ENCODE assay signal across 18 cellular contexts in genomic region chr3:126347543-126348161, GRCh38. TPM values are rescaled to one million over a fixed set of nuclear protein-coding genes. Genes with fewer than 3 reads are reported as not detected.
DNase-seq lines count a peak whose midpoint lies in the region; ATAC-seq and TF ChIP-seq lines count a peak whose summit lies in the region.
"Had no signal": no experiment of that assay in that cellular context is flagged by ENCODE, and none has a peak within 500 bp of the region (broad histone marks: within the 10 kb centered on the region; RNA-seq: fewer than 3 reads in every experiment).

No MANE protein-coding gene starts in this region.

- H3K4me3 ChIP-seq in naive thymus-derived CD4-positive, alpha-beta T cell (ENCODE audit: low read length), result no peak overlapping the region
- no peak overlapping the region for H3K4me3 ChIP-seq in testis
- no peak overlapping the region for H3K4me3 ChIP-seq in CD8-positive, alpha-beta memory T cell (ENCODE audit: low read length)
- H3K4me3 ChIP-seq: adrenal gland had no signal

- WGBS in testis, 2 donors, result 45 to 70% methylated on average over 6 to 8 of the region's 8 CpGs

- no peaks in the 10 kb centered on the region for H3K36me3 Mint-ChIP-seq in activated CD8-positive, alpha-beta memory T cell treated with anti-CD3 and anti-CD28 coated beads, Interleukin-2, amount 10 ng/mL, durations not matched to agents 7 days and 5 days
- H3K36me3 Mint-ChIP-seq in naive thymus-derived CD4-positive, alpha-beta T cell, result no peaks in the 10 kb centered on the region
- H3K36me3 Mint-ChIP-seq in CD8-positive, alpha-beta memory T cell, result no peaks in the 10 kb centered on the region
- H3K36me3 Mint-ChIP-seq: CD14-positive monocyte had no signal

- H3K4me1 ChIP-seq in naive thymus-derived CD4-positive, alpha-beta T cell (ENCODE audit: control insufficient read depth in 2 of 2, insufficient read depth in 2 of 2, low read length in 2 of 2), result no peaks in the 10 kb centered on the region
- H3K4me1 ChIP-seq in testis, result peaks cover 23% of the 10 kb centered on the region
- H3K4me1 ChIP-seq in CD8-positive, alpha-beta memory T cell (ENCODE audit: insufficient read depth, low read length), result no peaks in the 10 kb centered on the region

- H3K27ac Mint-ChIP-seq in activated CD8-positive, alpha-beta memory T cell treated with anti-CD3 and anti-CD28 coated beads, Interleukin-2, amount 10 ng/mL, durations not matched to agents 7 days and 5 days, result no peak overlapping the region
- H3K27ac Mint-ChIP-seq in naive thymus-derived CD4-positive, alpha-beta T cell, result no peak overlapping the region
- no peak overlapping the region for H3K27ac Mint-ChIP-seq in CD8-positive, alpha-beta memory T cell
- H3K27ac Mint-ChIP-seq: activated CD4-positive, alpha-beta T cell treated with anti-CD3 and anti-CD28 coated beads for 36 hours; CD14-positive monocyte; T-helper 17 cell had no signal

- H3K27me3 Mint-ChIP-seq in activated CD8-positive, alpha-beta memory T cell treated with anti-CD3 and anti-CD28 coated beads, Interleukin-2, amount 10 ng/mL, durations not matched to agents 7 days and 5 days, result no peaks in the 10 kb centered on the region
- peaks cover 0 to 4% (median 0%) of the 10 kb centered on the region in 5 donors for H3K27me3 Mint-ChIP-seq in naive thymus-derived CD4-positive, alpha-beta T cell
- peaks cover 0 to 4% of the 10 kb centered on the region in 2 donors for H3K27me3 Mint-ChIP-seq in CD8-positive, alpha-beta memory T cell
- H3K27me3 Mint-ChIP-seq: activated CD4-positive, alpha-beta T cell treated with anti-CD3 and anti-CD28 coated beads for 36 hours; T-helper 17 cell had no signal

- CTCF ChIA-PET in activated CD8-positive, alpha-beta memory T cell treated with anti-CD3 and anti-CD28 coated beads, Interleukin-2, amount 10 ng/mL, durations not matched to agents 7 days and 5 days (lab: Charles Lee), result no interaction called here
- CTCF ChIA-PET in naive thymus-derived CD4-positive, alpha-beta T cell (lab: Charles Lee), result no interaction called here
- CTCF ChIA-PET in CD8-positive, alpha-beta memory T cell (lab: Charles Lee), result no interaction called here

- H3K27ac ChIP-seq in naive thymus-derived CD4-positive, alpha-beta T cell (ENCODE audit: low read depth, low read length), result no peak overlapping the region
- peak overlapping the region in 1 of 2 donors; percentile 74 for H3K27ac ChIP-seq in testis
- H3K27ac ChIP-seq in CD8-positive, alpha-beta memory T cell (ENCODE audit: low read depth, low read length), result no peak overlapping the region
- H3K27ac ChIP-seq: epithelial cell of prostate had no signal

- no peak for ATAC-seq in activated CD8-positive, alpha-beta memory T cell treated with anti-CD3 and anti-CD28 coated beads, Interleukin-2, amount 10 ng/mL, durations not matched to agents 7 days and 5 days
- ATAC-seq in naive thymus-derived CD4-positive, alpha-beta T cell, result peak; percentile 7
- ATAC-seq in HG02885 (IDR thresholded peaks at IDR 0.05; ENCODE audit: poor library complexity, unreplicated experiment), result no peak
- ATAC-seq: activated CD4-positive, alpha-beta T cell treated with anti-CD3 and anti-CD28 coated beads for 36 hours; T-helper 17 cell had no signal

- POLR2A ChIA-PET in naive thymus-derived CD4-positive, alpha-beta T cell (lab: Charles Lee), result no interaction called here
- POLR2A ChIA-PET in CD8-positive, alpha-beta memory T cell (lab: Charles Lee), result no interaction called here

- no peaks in the 10 kb centered on the region for H3K9me3 ChIP-seq in naive thymus-derived CD4-positive, alpha-beta T cell (ENCODE audit: control insufficient read depth in 2 of 3, low read length in 3 of 3)
- no peaks in the 10 kb centered on the region for H3K9me3 ChIP-seq in testis
- no peaks in the 10 kb centered on the region for H3K9me3 ChIP-seq in CD8-positive, alpha-beta memory T cell (ENCODE audit: low read length)
- H3K9me3 ChIP-seq: adrenal gland had no signal

- no peak for TF ChIP-seq CTCF in testis (IDR thresholded peaks at IDR 0.05)

- intact Hi-C loops in naive thymus-derived CD4-positive, alpha-beta T cell (cut with micrococcal nuclease), result no loop called here
- intact Hi-C loops in testis (cut with DNase I; ENCODE audit: low total_unique reads), result no loop called here

- H3K9me3 Mint-ChIP-seq in activated CD8-positive, alpha-beta memory T cell treated with anti-CD3 and anti-CD28 coated beads, Interleukin-2, amount 10 ng/mL, durations not matched to agents 7 days and 5 days (ENCODE audit: low read depth), result no peaks in the 10 kb centered on the region
- no peaks in the 10 kb centered on the region for H3K9me3 Mint-ChIP-seq in naive thymus-derived CD4-positive, alpha-beta T cell
- H3K9me3 Mint-ChIP-seq in CD8-positive, alpha-beta memory T cell, result no peaks in the 10 kb centered on the region

- peak; percentile 26 for DNase-seq in activated CD8-positive, alpha-beta memory T cell treated with anti-CD3 and anti-CD28 coated beads, Interleukin-2, amount 50 U/mL, for 48 hours
- DNase-seq in activated CD8-positive, alpha-beta memory T cell treated with anti-CD3 and anti-CD28 coated beads, Interleukin-2, amount 10 ng/mL, durations not matched to agents 7 days and 5 days, result no peak
- DNase-seq in ecto neural progenitor cell (ENCODE audit: low spot score), result peak; percentile 23
- DNase-seq in naive thymus-derived CD4-positive, alpha-beta T cell, result peak in 2 of 9 donors; percentile 0 to 8
- peak; percentile 38 for DNase-seq in testis
- DNase-seq in CD8-positive, alpha-beta memory T cell, result no peak
- no peak for DNase-seq in cerebellum (ENCODE audit: low spot score)
- DNase-seq: activated CD4-positive, alpha-beta T cell treated with anti-CD3 and anti-CD28 coated beads for 36 hours; cerebellar nuclear complex; DND-41; KG1; T-helper 17 cell had no signal

- H3K4me3 Mint-ChIP-seq in activated CD8-positive, alpha-beta memory T cell treated with anti-CD3 and anti-CD28 coated beads, Interleukin-2, amount 10 ng/mL, durations not matched to agents 7 days and 5 days, result no peak overlapping the region
- no peak overlapping the region for H3K4me3 Mint-ChIP-seq in naive thymus-derived CD4-positive, alpha-beta T cell
- no peak overlapping the region for H3K4me3 Mint-ChIP-seq in CD8-positive, alpha-beta memory T cell
- H3K4me3 Mint-ChIP-seq: activated CD4-positive, alpha-beta T cell treated with anti-CD3 and anti-CD28 coated beads for 36 hours; CD14-positive monocyte; T-helper 17 cell had no signal

- no peaks in the 10 kb centered on the region for H3K36me3 ChIP-seq in naive thymus-derived CD4-positive, alpha-beta T cell (ENCODE audit: control insufficient read depth in 2 of 3, insufficient read depth in 3 of 3, low read length in 3 of 3)
- H3K36me3 ChIP-seq in testis (ENCODE audit: low read depth, missing control alignments), result no peaks in the 10 kb centered on the region
- H3K36me3 ChIP-seq in CD8-positive, alpha-beta memory T cell (ENCODE audit: insufficient read depth, low read length), result no peaks in the 10 kb centered on the region

- H3K27me3 ChIP-seq in naive thymus-derived CD4-positive, alpha-beta T cell (ENCODE audit: control insufficient read depth in 2 of 2, insufficient read depth in 2 of 2, low read length in 2 of 2), result no peaks in the 10 kb centered on the region
- no peaks in the 10 kb centered on the region for H3K27me3 ChIP-seq in testis
- H3K27me3 ChIP-seq in CD8-positive, alpha-beta memory T cell (ENCODE audit: insufficient read depth, low read length, poor library complexity, severe bottlenecking), result no peaks in the 10 kb centered on the region
- H3K27me3 ChIP-seq: adrenal gland had no signal

- no peak for TF ChIP-seq POLR2A in testis (IDR thresholded peaks at IDR 0.05)

- no peaks in the 10 kb centered on the region for H3K4me1 Mint-ChIP-seq in activated CD8-positive, alpha-beta memory T cell treated with anti-CD3 and anti-CD28 coated beads, Interleukin-2, amount 10 ng/mL, durations not matched to agents 7 days and 5 days
- peaks cover 0 to 3% (median 0%) of the 10 kb centered on the region in 7 donors for H3K4me1 Mint-ChIP-seq in naive thymus-derived CD4-positive, alpha-beta T cell
- H3K4me1 Mint-ChIP-seq in CD8-positive, alpha-beta memory T cell, result no peaks in the 10 kb centered on the region
- H3K4me1 Mint-ChIP-seq: activated CD4-positive, alpha-beta T cell treated with anti-CD3 and anti-CD28 coated beads for 36 hours; CD14-positive monocyte; T-helper 17 cell had no signal

RNA-seq across cellular contexts. Expression of gene KLF15, which starts 9.6 kb away (rescaled TPM):
- total RNA-seq in activated CD8-positive, alpha-beta memory T cell treated with anti-CD3 and anti-CD28 coated beads, Interleukin-2, amount 10 ng/mL, durations not matched to agents 7 days and 5 days, result not detected
- total RNA-seq in naive thymus-derived CD4-positive, alpha-beta T cell, result under 1 TPM in 2 of 5 experiments, not detected in 3; 0.57 to 0.81 TPM
- polyA plus RNA-seq in naive thymus-derived CD4-positive, alpha-beta T cell, result not detected
- total RNA-seq in testis (10 to 100 TPM; 32.0 to 36.1 TPM), cerebellum (5.3 TPM)
- 8.5 TPM for polyA plus RNA-seq in testis (ENCODE audit: insufficient read depth, low read depth, low replicate concordance)
- under 1 TPM; 0.11 to 0.18 TPM for total RNA-seq in CD8-positive, alpha-beta memory T cell
- not detected for polyA plus RNA-seq in CD8-positive, alpha-beta memory T cell
- polyA plus RNA-seq: CD14-positive monocyte had no signal

RNA-seq across cellular contexts. Expression of gene CFAP100, which starts 47.1 kb away (rescaled TPM):
- not detected for total RNA-seq in activated CD8-positive, alpha-beta memory T cell treated with anti-CD3 and anti-CD28 coated beads, Interleukin-2, amount 10 ng/mL, durations not matched to agents 7 days and 5 days
- not detected for total RNA-seq in naive thymus-derived CD4-positive, alpha-beta T cell
- polyA plus RNA-seq in naive thymus-derived CD4-positive, alpha-beta T cell, result not detected
- 10 to 100 TPM; 21.4 to 56.2 TPM for total RNA-seq in testis
- 74.2 TPM for polyA plus RNA-seq in testis (ENCODE audit: insufficient read depth, low read depth, low replicate concordance)
- total RNA-seq in CD8-positive, alpha-beta memory T cell, result not detected
- polyA plus RNA-seq in CD8-positive, alpha-beta memory T cell, result not detected
- 1.8 TPM for total RNA-seq in cerebellum
- total RNA-seq: activated CD4-positive, alpha-beta T cell treated with anti-CD3 and anti-CD28 coated beads for 36 hours; adrenal gland; omental fat pad; subcutaneous adipose tissue; T-helper 17 cell had no signal
- polyA plus RNA-seq: adrenal gland, CD14-positive monocyte had no signal

Comparison
In these comparisons a context has a peak if more than half of its experiments do, and no peak if none do; other contexts are left out.
1. DNase-seq: peak in activated CD8-positive, alpha-beta memory T cell treated with anti-CD3 and anti-CD28 coated beads, Interleukin-2, amount 50 U/mL, for 48 hours (single experiment), ecto neural progenitor cell (single experiment) and testis (single experiment); none in activated CD8-positive, alpha-beta memory T cell treated with anti-CD3 and anti-CD28 coated beads, Interleukin-2, amount 10 ng/mL, durations not matched to agents 7 days and 5 days (single experiment), CD8-positive, alpha-beta memory T cell (0 of 5) and cerebellum (single experiment).